ENCODE assay signal across 1 cellular context in the genomic region with DNA sequence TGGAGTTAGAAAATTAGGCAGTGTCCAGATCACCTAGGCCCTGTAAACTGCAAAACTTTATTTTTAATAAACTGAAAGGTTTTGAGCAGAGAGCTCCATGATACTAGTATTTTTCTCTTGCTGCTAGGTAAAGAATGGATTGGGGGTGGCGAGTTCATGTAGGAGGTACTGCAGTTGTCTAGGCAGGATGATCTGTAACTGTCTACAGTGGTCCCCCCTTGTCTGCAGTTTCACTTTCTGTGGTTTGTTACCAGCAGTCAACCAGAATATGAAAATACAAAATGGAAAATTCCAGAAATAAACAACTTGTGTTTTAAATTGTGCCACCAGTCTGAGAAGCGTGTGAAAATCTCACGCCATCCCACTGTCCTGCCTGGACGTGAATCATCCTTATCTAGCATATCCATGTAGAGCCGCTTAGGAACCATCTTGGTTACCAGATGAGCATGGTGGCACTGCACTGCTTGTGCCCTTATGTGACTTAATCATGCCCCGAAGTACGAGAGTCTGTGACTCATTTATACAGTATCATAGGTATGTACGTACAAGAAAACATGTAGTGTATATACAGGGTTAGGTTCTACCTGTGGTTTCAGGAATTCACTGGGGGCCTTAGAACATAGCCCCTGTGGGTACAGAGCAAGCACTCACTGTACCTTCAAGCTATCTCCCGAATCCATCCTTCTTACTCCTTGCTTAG.
TF ChIP-seq lines count a peak whose summit lies in the region.

No MANE protein-coding gene starts in this region.

TF ChIP-seq in WTC11, 78 proteins besides CTCF, POLR2A, EP300 and RAD21 (continued from another document):
- TF ChIP-seq ZNF396 (CRISPR knock-in tag; IDR thresholded peaks at IDR 0.05; ENCODE audit: borderline replicate concordance) (no peak), JAZF1 (CRISPR knock-in tag; IDR thresholded peaks at IDR 0.05) (no peak), FOXK1 (CRISPR knock-in tag; IDR thresholded peaks at IDR 0.05) (no peak), GRHL2 (CRISPR knock-in tag; IDR thresholded peaks at IDR 0.05; ENCODE audit: insufficient replicate concordance, severe bottlenecking) (no peak), ZNF232 (CRISPR knock-in tag; IDR thresholded peaks at IDR 0.05) (no peak), MXD4 (CRISPR knock-in tag; IDR thresholded peaks at IDR 0.05; ENCODE audit: borderline replicate concordance) (no peak)
- TF ChIP-seq, protein P1, sequence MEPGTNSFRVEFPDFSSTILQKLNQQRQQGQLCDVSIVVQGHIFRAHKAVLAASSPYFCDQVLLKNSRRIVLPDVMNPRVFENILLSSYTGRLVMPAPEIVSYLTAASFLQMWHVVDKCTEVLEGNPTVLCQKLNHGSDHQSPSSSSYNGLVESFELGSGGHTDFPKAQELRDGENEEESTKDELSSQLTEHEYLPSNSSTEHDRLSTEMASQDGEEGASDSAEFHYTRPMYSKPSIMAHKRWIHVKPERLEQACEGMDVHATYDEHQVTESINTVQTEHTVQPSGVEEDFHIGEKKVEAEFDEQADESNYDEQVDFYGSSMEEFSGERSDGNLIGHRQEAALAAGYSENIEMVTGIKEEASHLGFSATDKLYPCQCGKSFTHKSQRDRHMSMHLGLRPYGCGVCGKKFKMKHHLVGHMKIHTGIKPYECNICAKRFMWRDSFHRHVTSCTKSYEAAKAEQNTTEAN (CRISPR knock-in tag; IDR thresholded peaks at IDR 0.05) = no peak
